13 cellular contexts compared by ENCODE assay signal in the genomic region with DNA sequence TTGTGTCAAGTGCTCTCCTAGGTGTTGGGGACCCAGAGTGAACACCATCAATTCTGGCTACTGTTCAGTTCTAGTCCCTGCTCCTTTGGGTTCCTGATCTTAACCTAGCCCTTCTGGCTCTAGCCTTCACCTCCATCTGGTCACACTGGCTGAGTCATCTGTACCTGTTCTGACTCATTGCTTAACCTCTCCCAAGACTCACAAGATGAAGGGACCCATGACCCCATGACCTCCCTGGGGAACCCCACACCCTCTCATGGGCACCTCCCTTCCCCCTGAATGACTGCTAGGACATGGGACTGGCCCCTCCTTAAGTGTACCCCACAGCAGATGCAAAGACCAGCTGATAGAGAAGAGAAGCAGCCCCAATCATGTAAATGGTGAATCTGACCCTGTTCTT.
DNase-seq lines count a peak whose midpoint lies in the region; ATAC-seq and TF ChIP-seq lines count a peak whose summit lies in the region.
"Had no signal": no experiment of that assay in that cellular context is flagged by ENCODE, and none has a peak within 500 bp of the region (broad histone marks: within the 10 kb centered on the region; RNA-seq: fewer than 3 reads in every experiment).

No MANE protein-coding gene starts in this region.

- H3K27ac ChIP-seq in HCT116 (ENCODE audit: low read depth, low read length) (no peak overlapping the region), GM23248 (no peak overlapping the region)
- H3K27ac ChIP-seq: heart right ventricle, tibial nerve had no signal

- no peak overlapping the region for H3K9ac ChIP-seq in HCT116 (ENCODE audit: low read length)
- no peak overlapping the region for H3K9ac ChIP-seq in GM23248

- BruUV-seq in HCT116 (replicated peaks; lab: Mats Ljungman, UMichigan): no TSS peak

- peak overlapping the region; percentile 40 for H3K4me2 ChIP-seq in HCT116 (ENCODE audit: low read length)
- H3K4me2 ChIP-seq in GM23248 (ENCODE audit: unreplicated experiment): no peak overlapping the region

- H3K4me3 ChIP-seq in HCT116 (replicated peaks in 1 of 2; ENCODE audit: low read depth in 1 of 2, low read length in 2 of 2): no peak overlapping the region
- no peak overlapping the region for H3K4me3 ChIP-seq in GM23248
- H3K4me3 ChIP-seq: heart right ventricle, tibial nerve had no signal

- in situ Hi-C loops in GM13977 (cut with MboI; ENCODE audit: low pct_unique_long_range_greater_than_20kb, low sequenced_read_pairs, unreplicated experiment): no loop called here
- in situ Hi-C loops in GM23248 (cut with MboI): no loop called here

- ATAC-seq in HCT116: peak; percentile 63
- no peak for ATAC-seq in left colon

- RAD21 ChIA-PET in HCT116 (lab: Charles Lee; ENCODE audit: low non-redundant PET in 1 of 2, low total read pairs in 2 of 2, uncharacterized antibody in 2 of 2, unreplicated experiment in 2 of 2): no interaction called here

- intact Hi-C loops in HCT116 (cut with micrococcal nuclease) (no loop called here), left colon (cut with DNase I, micrococcal nuclease) (no loop called here)

- H3K79me2 ChIP-seq in HCT116 (ENCODE audit: insufficient read depth, low read length) (no peaks in the 10 kb centered on the region), GM23248 (ENCODE audit: insufficient read depth) (no peaks in the 10 kb centered on the region)

- DNase-seq in GM13977 (ENCODE audit: low spot score) (peak; percentile 5), HCT116 (ENCODE audit: low read depth, low spot score) (no peak), HS-5 (ENCODE audit: low read depth) (peak; percentile 44), fibroblast of peridontal ligament (ENCODE audit: extremely low read depth) (peak; percentile 31), NCI-H1105 treated with DMSO at 0.1 percent for 48 hours (lab: John Stamatoyannopoulos, UW) (no peak), left colon (no peak), NAMALWA (ENCODE audit: low spot score) (no peak), GM23248 (no peak)
- DNase-seq: activated CD4-positive, alpha-beta T cell treated with anti-CD3 and anti-CD28 coated beads, Interleukin-2, amount 10 ng/mL, durations not matched to agents 24 days and 14 days; heart right ventricle; KG1; NCI-H345 had no signal

- H3K9me2 ChIP-seq in HCT116 (ENCODE audit: insufficient read depth) (no peaks in the 10 kb centered on the region), GM23248 (ENCODE audit: insufficient read depth) (no peaks in the 10 kb centered on the region)

- H3K36me3 ChIP-seq in HCT116 (ENCODE audit: control insufficient read depth in 1 of 2, insufficient read depth in 2 of 2, low read length in 2 of 2) (no peaks in the 10 kb centered on the region), GM23248 (ENCODE audit: low read depth) (no peaks in the 10 kb centered on the region)
- H3K36me3 ChIP-seq: heart right ventricle, tibial nerve had no signal

- no peak for TF ChIP-seq RAD21 in HCT116 (IDR thresholded peaks at IDR 0.05; ENCODE audit: low read depth)

- no peaks in the 10 kb centered on the region for H3K27me3 ChIP-seq in HCT116 (ENCODE audit: insufficient read depth, low read length)
- no peaks in the 10 kb centered on the region for H3K27me3 ChIP-seq in GM23248 (replicated peaks; ENCODE audit: insufficient read depth)
- H3K27me3 ChIP-seq: tibial nerve had no signal

- CTCF ChIA-PET in HCT116 (lab: Charles Lee): no interaction called here

- POLR2A ChIA-PET in HCT116 (lab: Charles Lee): no interaction called here

- H3K4me1 ChIP-seq in HCT116 (ENCODE audit: control insufficient read depth in 1 of 2, insufficient read depth in 2 of 2, low read length in 2 of 2) (peaks cover 0 to 11% of the 10 kb centered on the region in 2 experiments; a peak in 2 of 4 replicates), GM23248 (ENCODE audit: insufficient read depth) (peaks cover 6% of the 10 kb centered on the region)
- H3K4me1 ChIP-seq: heart right ventricle, tibial nerve had no signal

- TF ChIP-seq POLR2A in HCT116 (IDR thresholded peaks at IDR 0.05; ENCODE audit: borderline replicate concordance, extremely low read depth, insufficient read depth, insufficient read length): no peak

- H2AFZ ChIP-seq in HCT116 (ENCODE audit: low read depth, low read length, poor library complexity, severe bottlenecking) (no peak overlapping the region), GM23248 (no peak overlapping the region)

- no peaks in the 10 kb centered on the region for H4K20me1 ChIP-seq in HCT116 (ENCODE audit: insufficient read depth)
- no peaks in the 10 kb centered on the region for H4K20me1 ChIP-seq in GM23248 (ENCODE audit: insufficient read depth)

- H3K9me3 ChIP-seq in HCT116 (ENCODE audit: control insufficient read depth in 1 of 2, insufficient read depth in 1 of 2, low read depth in 1 of 2, low read length in 2 of 2) (no peaks in the 10 kb centered on the region), GM23248 (ENCODE audit: low read depth) (no peaks in the 10 kb centered on the region)

- H3F3A ChIP-seq in GM23248 (ENCODE audit: insufficient read depth): peaks cover 6% of the 10 kb centered on the region; the same call in 1 of the 2 replicates

- TF ChIP-seq CTCF in GM13977 (IDR thresholded peaks at IDR 0.05; ENCODE audit: extremely low read depth, insufficient read depth, missing control alignments) (no peak), HCT116 (IDR thresholded peaks at IDR 0.05 in 2 of 3, conservative IDR thresholded peaks at IDR 0.05 in 1 of 3; ENCODE audit: borderline replicate concordance in 1 of 3, insufficient read depth in 1 of 3, low read depth in 2 of 3, low read length in 2 of 3) (no peak)

TF ChIP-seq in HCT116, 20 proteins besides CTCF, POLR2A, EP300 and RAD21:
- TF ChIP-seq, protein P1, sequence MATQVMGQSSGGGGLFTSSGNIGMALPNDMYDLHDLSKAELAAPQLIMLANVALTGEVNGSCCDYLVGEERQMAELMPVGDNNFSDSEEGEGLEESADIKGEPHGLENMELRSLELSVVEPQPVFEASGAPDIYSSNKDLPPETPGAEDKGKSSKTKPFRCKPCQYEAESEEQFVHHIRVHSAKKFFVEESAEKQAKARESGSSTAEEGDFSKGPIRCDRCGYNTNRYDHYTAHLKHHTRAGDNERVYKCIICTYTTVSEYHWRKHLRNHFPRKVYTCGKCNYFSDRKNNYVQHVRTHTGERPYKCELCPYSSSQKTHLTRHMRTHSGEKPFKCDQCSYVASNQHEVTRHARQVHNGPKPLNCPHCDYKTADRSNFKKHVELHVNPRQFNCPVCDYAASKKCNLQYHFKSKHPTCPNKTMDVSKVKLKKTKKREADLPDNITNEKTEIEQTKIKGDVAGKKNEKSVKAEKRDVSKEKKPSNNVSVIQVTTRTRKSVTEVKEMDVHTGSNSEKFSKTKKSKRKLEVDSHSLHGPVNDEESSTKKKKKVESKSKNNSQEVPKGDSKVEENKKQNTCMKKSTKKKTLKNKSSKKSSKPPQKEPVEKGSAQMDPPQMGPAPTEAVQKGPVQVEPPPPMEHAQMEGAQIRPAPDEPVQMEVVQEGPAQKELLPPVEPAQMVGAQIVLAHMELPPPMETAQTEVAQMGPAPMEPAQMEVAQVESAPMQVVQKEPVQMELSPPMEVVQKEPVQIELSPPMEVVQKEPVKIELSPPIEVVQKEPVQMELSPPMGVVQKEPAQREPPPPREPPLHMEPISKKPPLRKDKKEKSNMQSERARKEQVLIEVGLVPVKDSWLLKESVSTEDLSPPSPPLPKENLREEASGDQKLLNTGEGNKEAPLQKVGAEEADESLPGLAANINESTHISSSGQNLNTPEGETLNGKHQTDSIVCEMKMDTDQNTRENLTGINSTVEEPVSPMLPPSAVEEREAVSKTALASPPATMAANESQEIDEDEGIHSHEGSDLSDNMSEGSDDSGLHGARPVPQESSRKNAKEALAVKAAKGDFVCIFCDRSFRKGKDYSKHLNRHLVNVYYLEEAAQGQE (IDR thresholded peaks at IDR 0.05; ENCODE audit: low read depth): no peak
- TF ChIP-seq, protein P2, sequence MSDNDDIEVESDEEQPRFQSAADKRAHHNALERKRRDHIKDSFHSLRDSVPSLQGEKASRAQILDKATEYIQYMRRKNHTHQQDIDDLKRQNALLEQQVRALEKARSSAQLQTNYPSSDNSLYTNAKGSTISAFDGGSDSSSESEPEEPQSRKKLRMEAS (IDR thresholded peaks at IDR 0.05): no peak
- TF ChIP-seq, protein P3, sequence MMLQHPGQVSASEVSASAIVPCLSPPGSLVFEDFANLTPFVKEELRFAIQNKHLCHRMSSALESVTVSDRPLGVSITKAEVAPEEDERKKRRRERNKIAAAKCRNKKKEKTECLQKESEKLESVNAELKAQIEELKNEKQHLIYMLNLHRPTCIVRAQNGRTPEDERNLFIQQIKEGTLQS (IDR thresholded peaks at IDR 0.05): no peak
- TF ChIP-seq ZNF274 (IDR thresholded peaks at IDR 0.05; ENCODE audit: low read depth, low read length): no peak
- TF ChIP-seq SIN3A (IDR thresholded peaks at IDR 0.05; ENCODE audit: low read depth): no peak
- TF ChIP-seq ZFX (IDR thresholded peaks at IDR 0.05): no peak
- peak; percentile 61; the same call in 1 of the 2 replicates for TF ChIP-seq FOSL1 (IDR thresholded peaks at IDR 0.05; ENCODE audit: low read depth)
- TF ChIP-seq, protein P4, sequence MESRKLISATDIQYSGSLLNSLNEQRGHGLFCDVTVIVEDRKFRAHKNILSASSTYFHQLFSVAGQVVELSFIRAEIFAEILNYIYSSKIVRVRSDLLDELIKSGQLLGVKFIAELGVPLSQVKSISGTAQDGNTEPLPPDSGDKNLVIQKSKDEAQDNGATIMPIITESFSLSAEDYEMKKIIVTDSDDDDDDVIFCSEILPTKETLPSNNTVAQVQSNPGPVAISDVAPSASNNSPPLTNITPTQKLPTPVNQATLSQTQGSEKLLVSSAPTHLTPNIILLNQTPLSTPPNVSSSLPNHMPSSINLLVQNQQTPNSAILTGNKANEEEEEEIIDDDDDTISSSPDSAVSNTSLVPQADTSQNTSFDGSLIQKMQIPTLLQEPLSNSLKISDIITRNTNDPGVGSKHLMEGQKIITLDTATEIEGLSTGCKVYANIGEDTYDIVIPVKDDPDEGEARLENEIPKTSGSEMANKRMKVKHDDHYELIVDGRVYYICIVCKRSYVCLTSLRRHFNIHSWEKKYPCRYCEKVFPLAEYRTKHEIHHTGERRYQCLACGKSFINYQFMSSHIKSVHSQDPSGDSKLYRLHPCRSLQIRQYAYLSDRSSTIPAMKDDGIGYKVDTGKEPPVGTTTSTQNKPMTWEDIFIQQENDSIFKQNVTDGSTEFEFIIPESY (IDR thresholded peaks at IDR 0.05; ENCODE audit: extremely low read depth, insufficient replicate concordance, low read length): no peak
- TF ChIP-seq SP1 (IDR thresholded peaks at IDR 0.05; ENCODE audit: low read depth): no peak; the same call in 1 of the 2 replicates
- TF ChIP-seq EGR1 (IDR thresholded peaks at IDR 0.05; ENCODE audit: low read depth): no peak
- TF ChIP-seq CBX3 (IDR thresholded peaks at IDR 0.05; ENCODE audit: low read depth): no peak
- peak; percentile 47 for TF ChIP-seq JUND (IDR thresholded peaks at IDR 0.05)
- 0 out of 2 replicates have a peak, but pooled peaks have one; percentile 15 for TF ChIP-seq CEBPB (IDR thresholded peaks at IDR 0.05; ENCODE audit: low read depth)
- no peak for TF ChIP-seq TCF7L2 (IDR thresholded peaks at IDR 0.05; ENCODE audit: borderline replicate concordance, extremely low read depth, insufficient read depth, insufficient read length)

Comparison
In these comparisons a context has a peak if more than half of its experiments do, and no peak if none do; other contexts are left out.
1. DNase-seq: peak in GM13977 (single experiment), HS-5 (single experiment) and fibroblast of peridontal ligament (single experiment); none in HCT116 (single experiment), NCI-H1105 treated with DMSO at 0.1 percent for 48 hours (single experiment), left colon (0 of 2), NAMALWA (single experiment) and GM23248 (single experiment).